Comparison of ENCODE assay signal across 1 cellular context in the genomic region with DNA sequence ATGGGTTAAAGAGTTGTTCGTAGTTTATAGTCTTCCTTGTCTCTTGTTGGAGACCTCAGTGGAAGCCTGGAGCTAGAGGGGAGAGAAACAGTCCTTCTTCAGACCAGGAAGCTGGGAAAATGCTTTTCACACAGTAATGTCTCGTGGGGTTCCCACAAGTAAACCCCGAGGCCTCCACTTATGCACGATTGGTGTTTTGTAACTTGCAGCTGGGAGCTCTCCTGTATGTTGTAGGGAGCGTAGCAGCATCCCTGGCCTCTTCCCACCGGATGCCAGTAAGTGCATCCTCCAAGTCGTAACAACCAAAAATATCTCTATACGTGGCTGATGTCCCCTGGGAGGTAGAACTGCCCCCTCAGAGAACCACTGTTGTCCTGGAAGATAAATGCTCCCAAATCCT.
TF ChIP-seq lines count a peak whose summit lies in the region.

No MANE protein-coding gene starts in this region.

TF ChIP-seq in HCT116, 20 proteins besides CTCF, POLR2A, EP300 and RAD21 (continued from another document):
- TF ChIP-seq EZH2 (IDR thresholded peaks at IDR 0.05) (no peak), EZH2phosphoT487 (IDR thresholded peaks at IDR 0.05; ENCODE audit: borderline replicate concordance) (no peak)
